28 cellular contexts compared by ENCODE assay signal in genomic region chr11:70445605-70446004, GRCh38. TPM values are rescaled to one million over a fixed set of nuclear protein-coding genes. Genes with fewer than 3 reads are reported as not detected.
"Had no signal": no experiment of that assay in that cellular context is flagged by ENCODE, and none has a peak within 500 bp of the region (broad histone marks: within the 10 kb centered on the region; RNA-seq: fewer than 3 reads in every experiment).

No MANE protein-coding gene starts in this region.

- DNase-seq: activated CD4-positive, alpha-beta T cell treated with anti-CD3 and anti-CD28 coated beads for 48 hours; activated CD4-positive, alpha-beta T cell treated with anti-CD3 and anti-CD28 coated beads, Interleukin-2, amount 50 U/mL, for 4 hours; activated CD4-positive, CD25-positive, alpha-beta regulatory T cell treated with anti-CD3 and anti-CD28 coated beads, Interleukin-2, amount 50 U/mL, for 72 hours; activated CD8-positive, alpha-beta memory T cell treated with anti-CD3 and anti-CD28 coated beads, Interleukin-2, amount 50 U/mL, for 48 hours; activated CD8-positive, alpha-beta T cell treated with anti-CD3 and anti-CD28 coated beads, Interleukin-2, amount 10 ng/mL, durations not matched to agents 7 days and 5 days; activated gamma-delta T cell; activated naive CD4-positive, alpha-beta T cell treated with anti-CD3 and anti-CD28 coated beads, Interleukin-2, amount 10 ng/mL, durations not matched to agents 7 days and 5 days; activated naive CD8-positive, alpha-beta T cell treated with anti-CD3 and anti-CD28 coated beads for 36 hours; activated T-cell treated with anti-CD3 and anti-CD28 coated beads, Interleukin-2, amount 50 U/mL, for 1 hour; anterior cingulate cortex; central memory CD4-positive, alpha-beta T cell; KG1; NCI-H1092; NCI-H1417; NCI-H1930; NCI-H2171; NCI-H345; NCI-H510A; NCI-H526 treated with DMSO at 0.1 percent for 48 hours; NCI-H82; NK-92 treated with Interleukin-12 subunit alpha and Interleukin-12 subunit beta, amount 100 ng/mL, for 24 hours; Peyer's patch; Right ventricle myocardium superior; SJCRH30; SK-N-SH; T-helper 1 cell had no signal

- H3K4me3 ChIP-seq: breast epithelium, Peyer's patch, SJCRH30 had no signal

- H3K27me3 ChIP-seq: breast epithelium, Peyer's patch, SJCRH30 had no signal

- H3K27ac Mint-ChIP-seq: activated CD8-positive, alpha-beta T cell treated with anti-CD3 and anti-CD28 coated beads, Interleukin-2, amount 10 ng/mL, durations not matched to agents 7 days and 5 days; activated naive CD4-positive, alpha-beta T cell treated with anti-CD3 and anti-CD28 coated beads, Interleukin-2, amount 10 ng/mL, durations not matched to agents 7 days and 5 days; activated naive CD8-positive, alpha-beta T cell treated with anti-CD3 and anti-CD28 coated beads for 36 hours had no signal

- H3K9ac ChIP-seq: SK-N-SH had no signal

- H3K4me1 ChIP-seq: breast epithelium, Peyer's patch, SJCRH30 had no signal

- ATAC-seq: activated CD8-positive, alpha-beta T cell treated with anti-CD3 and anti-CD28 coated beads, Interleukin-2, amount 10 ng/mL, durations not matched to agents 7 days and 5 days had no signal

- H3K4me2 ChIP-seq: SK-N-SH had no signal

- H3K4me3 Mint-ChIP-seq: activated CD8-positive, alpha-beta T cell treated with anti-CD3 and anti-CD28 coated beads, Interleukin-2, amount 10 ng/mL, durations not matched to agents 7 days and 5 days; activated naive CD4-positive, alpha-beta T cell treated with anti-CD3 and anti-CD28 coated beads, Interleukin-2, amount 10 ng/mL, durations not matched to agents 7 days and 5 days; activated naive CD8-positive, alpha-beta T cell treated with anti-CD3 and anti-CD28 coated beads for 36 hours had no signal

- H3K4me1 Mint-ChIP-seq: activated naive CD4-positive, alpha-beta T cell treated with anti-CD3 and anti-CD28 coated beads, Interleukin-2, amount 10 ng/mL, durations not matched to agents 7 days and 5 days; activated naive CD8-positive, alpha-beta T cell treated with anti-CD3 and anti-CD28 coated beads for 36 hours had no signal

- H3K27ac ChIP-seq: breast epithelium, Peyer's patch, RWPE1, SJCRH30 had no signal

- H3K9me3 ChIP-seq: SJCRH30 had no signal

- H3K36me3 ChIP-seq: breast epithelium, Peyer's patch, SJCRH30 had no signal

RNA-seq across cellular contexts. Expression of gene CTTN, which starts 47.3 kb away (rescaled TPM):
- total RNA-seq: activated CD8-positive, alpha-beta T cell treated with anti-CD3 and anti-CD28 coated beads, Interleukin-2, amount 10 ng/mL, durations not matched to agents 7 days and 5 days had no signal
